Comparison of ENCODE assay signal across 12 cellular contexts in genomic region chr14:103549361-103550311, GRCh38. TPM values are rescaled to one million over a fixed set of nuclear protein-coding genes. Genes with fewer than 3 reads are reported as not detected.
DNase-seq lines count a peak whose midpoint lies in the region; ATAC-seq and TF ChIP-seq lines count a peak whose summit lies in the region.
"Had no signal": no experiment of that assay in that cellular context is flagged by ENCODE, and none has a peak within 500 bp of the region (broad histone marks: within the 10 kb centered on the region; RNA-seq: fewer than 3 reads in every experiment).

No MANE protein-coding gene starts in this region.

- WGBS in esophagus, 2 donors, result 67% methylated on average over 29 to 30 of the region's 30 CpGs

- intact Hi-C loops in Panc1 (cut with micrococcal nuclease; ENCODE audit: unreplicated experiment) (no loop called here), mucosa of descending colon (cut with DNase I, micrococcal nuclease) (loop anchor here (5.0 to 10.0 kb wide), 2 partner anchors 45 to 47 kb away; no protein-coding TSS in a partner anchor)

- POLR2A ChIA-PET in Panc1 (lab: Charles Lee), result interaction anchor here (0.6 to 0.7 kb wide), 2 partner anchors 18 to 20 kb away, joined by 5 to 8 read pairs; no protein-coding TSS in a partner anchor

- no peak overlapping the region for H3K4me3 ChIP-seq in Panc1 (ENCODE audit: low read depth in 2 of 2, low read length in 2 of 2)
- H3K4me3 ChIP-seq in esophagus (ENCODE audit: low read depth in 1 of 2, low read length in 2 of 2), result no peak overlapping the region
- H3K4me3 ChIP-seq in mucosa of descending colon, result no peak overlapping the region

- H3K4me1 ChIP-seq in Panc1 (ENCODE audit: control insufficient read depth, insufficient read depth, low read length) (peaks cover 30% of the 10 kb centered on the region), esophagus (ENCODE audit: control insufficient read depth in 2 of 2, insufficient read depth in 2 of 2, low read length in 1 of 2) (peaks cover 7 to 43% of the 10 kb centered on the region in 2 donors), mucosa of descending colon (ENCODE audit: low read depth) (peaks cover 11% of the 10 kb centered on the region)

- TF ChIP-seq CTCF in Panc1 (IDR thresholded peaks at IDR 0.05) (no peak), mucosa of descending colon (IDR thresholded peaks at IDR 0.05) (no peak), GM13977 (IDR thresholded peaks at IDR 0.05; ENCODE audit: extremely low read depth, insufficient read depth, missing control alignments) (no peak)

- H3K36me3 ChIP-seq in Panc1 (ENCODE audit: control insufficient read depth, insufficient read depth, low read length), result no peaks in the 10 kb centered on the region
- peaks cover 0 to 3% of the 10 kb centered on the region in 2 donors for H3K36me3 ChIP-seq in esophagus (ENCODE audit: control insufficient read depth in 2 of 2, insufficient read depth in 2 of 2, low read length in 1 of 2)
- H3K36me3 ChIP-seq in mucosa of descending colon (ENCODE audit: low read depth), result no peaks in the 10 kb centered on the region

- DNase-seq in Panc1 (ENCODE audit: low read depth, low spot score) (no peak), mucosa of descending colon (peak in 2 of 3 donors; percentile 28 to 48), AG08395 (ENCODE audit: low spot score) (no peak), GM13977 (ENCODE audit: low spot score) (no peak), NCI-H82 (lab: John Stamatoyannopoulos, UW) (no peak)
- DNase-seq in activated T-cell treated with anti-CD3 and anti-CD28 coated beads, Interleukin-2, amount 50 U/mL, for 1 hour, result no peak
- DNase-seq: activated CD4-positive, alpha-beta T cell treated with anti-CD3 and anti-CD28 coated beads for 36 hours; activated naive CD8-positive, alpha-beta T cell treated with anti-CD3 and anti-CD28 coated beads, Interleukin-2, amount 50 U/mL, for 24 hours; stimulated activated naive B cell treated with anti-CD40 and anti-IgM and Interleukin-4, amounts not matched to agents 10 μg/mL and 1 μg/mL and 100 μg/mL, for 72 hours had no signal

- ATAC-seq in Panc1, result no peak
- ATAC-seq in mucosa of descending colon, result peak; percentile 5
- ATAC-seq: activated CD4-positive, alpha-beta T cell treated with anti-CD3 and anti-CD28 coated beads for 36 hours; activated naive CD8-positive, alpha-beta T cell treated with anti-CD3 and anti-CD28 coated beads, Interleukin-2, amount 50 U/mL, for 24 hours; stimulated activated naive B cell treated with anti-CD40 and anti-IgM and Interleukin-4, amounts not matched to agents 10 μg/mL and 1 μg/mL and 100 μg/mL, for 72 hours had no signal

- CTCF ChIA-PET in Panc1 (lab: Charles Lee), result interaction anchor here (0.7 kb wide), 1 partner anchor 51 kb away, joined by 3 read pairs; no protein-coding TSS in a partner anchor

- in situ Hi-C loops in Panc1 (cut with HindIII; ENCODE audit: low pct_unique_long_range_greater_than_20kb, low sequenced_read_pairs), result no loop called here
- in situ Hi-C loops in GM13977 (cut with MboI; ENCODE audit: low pct_unique_long_range_greater_than_20kb, low sequenced_read_pairs, unreplicated experiment), result loop anchor here (10.0 kb wide), 1 partner anchor 45 kb away; no protein-coding TSS in a partner anchor

- H3K27me3 ChIP-seq in Panc1 (ENCODE audit: control insufficient read depth, insufficient read depth, low read length) (no peaks in the 10 kb centered on the region), esophagus (ENCODE audit: control insufficient read depth in 1 of 2, insufficient read depth in 2 of 2, low read length in 2 of 2) (no peaks in the 10 kb centered on the region)

- H3K27ac ChIP-seq in Panc1 (ENCODE audit: low read length), result peak overlapping the region; percentile 34
- H3K27ac ChIP-seq in esophagus (ENCODE audit: low read depth in 2 of 2, low read length in 1 of 2), result peak overlapping the region; percentile 31 to 62
- H3K27ac ChIP-seq in temporal lobe (ENCODE audit: low read depth, low read length), result peak overlapping the region; percentile 90
- H3K27ac ChIP-seq: epithelial cell of prostate had no signal

- BruUV-seq in Panc1 (replicated peaks; lab: Mats Ljungman, UMichigan), result no TSS peak

- no peaks in the 10 kb centered on the region for H3K9me3 ChIP-seq in Panc1 (ENCODE audit: control insufficient read depth, insufficient read depth, low read depth, low read length)
- H3K9me3 ChIP-seq in esophagus (ENCODE audit: control insufficient read depth in 2 of 2, insufficient read depth in 1 of 2, low read depth in 1 of 2, low read length in 1 of 2), result no peaks in the 10 kb centered on the region
- no peaks in the 10 kb centered on the region for H3K9me3 ChIP-seq in mucosa of descending colon

RNA-seq across cellular contexts. Expression of gene BAG5, which starts 12.8 kb away (rescaled TPM):
- total RNA-seq in Panc1 (2021; ENCODE audit: unreplicated experiment) (22.5 TPM), mucosa of descending colon (10 to 100 TPM; 26.1 to 29.9 (median 28.0) TPM), temporal lobe (32.2 TPM)
- 9.1 TPM for polyA plus RNA-seq in Panc1 (2012; ENCODE audit: insufficient read length)
- polyA plus RNA-seq in esophagus, result 10 to 100 TPM in 1 of 2 donors, 1 to 10 TPM in 1; 7.1 to 12.7 TPM

RNA-seq across cellular contexts. Expression of gene COA8, which starts 13.1 kb away (rescaled TPM):
- total RNA-seq in Panc1 (2021; ENCODE audit: unreplicated experiment), result 42.2 TPM
- 34.1 TPM for polyA plus RNA-seq in Panc1 (2012; ENCODE audit: insufficient read length)
- 10 to 100 TPM; 35.1 to 39.3 TPM for polyA plus RNA-seq in esophagus
- 10 to 100 TPM; 29.3 to 47.3 (median 36.5) TPM for total RNA-seq in mucosa of descending colon
- 26.8 TPM for total RNA-seq in temporal lobe

RNA-seq across cellular contexts. Expression of gene TRMT61A, which starts 20.6 kb away (rescaled TPM):
- total RNA-seq in Panc1 (2021; ENCODE audit: unreplicated experiment), result 22.9 TPM
- polyA plus RNA-seq in Panc1 (2012; ENCODE audit: insufficient read length), result 23.8 TPM
- 10 to 100 TPM; 11.0 to 11.5 TPM for polyA plus RNA-seq in esophagus
- 10 to 100 TPM; 10.2 to 23.7 (median 10.5) TPM for total RNA-seq in mucosa of descending colon
- 4.7 TPM for total RNA-seq in temporal lobe

RNA-seq across cellular contexts. Expression of gene CKB, which starts 27.0 kb away (rescaled TPM):
- total RNA-seq in Panc1 (2021; ENCODE audit: unreplicated experiment) (436 TPM), mucosa of descending colon (1,000 to 10,000 TPM; 1,316 to 3,346 (median 2,079) TPM), temporal lobe (249 TPM)
- polyA plus RNA-seq in Panc1 (2012; ENCODE audit: insufficient read length), result 1,631 TPM
- polyA plus RNA-seq in esophagus, result 100 to 1,000 TPM; 117 to 134 TPM

Comparison
In these comparisons a context has a peak if more than half of its experiments do, and no peak if none do; other contexts are left out.
1. DNase-seq: peak in mucosa of descending colon (2 of 3); none in Panc1 (single experiment), AG08395 (single experiment), GM13977 (single experiment), NCI-H82 (single experiment) and activated T-cell treated with anti-CD3 and anti-CD28 coated beads, Interleukin-2, amount 50 U/mL, for 1 hour (single experiment).
2. H3K27ac ChIP-seq: peak in every context shown above with its lines; median percentile 90 in temporal lobe; 46 in esophagus; 34 in Panc1.